13 cellular contexts compared by ENCODE assay signal in genomic region chr4:113476800-113477199, GRCh38.
DNase-seq lines count a peak whose midpoint lies in the region; ATAC-seq and TF ChIP-seq lines count a peak whose summit lies in the region.
"Had no signal": no experiment of that assay in that cellular context is flagged by ENCODE, and none has a peak within 500 bp of the region (broad histone marks: within the 10 kb centered on the region; RNA-seq: fewer than 3 reads in every experiment).

No MANE protein-coding gene starts in this region.

- no peak overlapping the region for H3K23ac ChIP-seq in mesenchymal stem cell (ENCODE audit: low read length in 2 of 2)

- peaks cover 25% of the 10 kb centered on the region for H3K9me3 Mint-ChIP-seq in activated T-helper 1 cell treated with anti-CD3 and anti-CD28 coated beads, Interleukin-12 subunit alpha, Interleukin-12 subunit beta, Interleukin-2, Interleukin-4 antibody, amounts not matched to agents 30 ng/mL and 10 ng/mL and 1 ng/mL, durations not matched to agents 14 hours and 24 hours and 36 hours

- H2BK15ac ChIP-seq in mesenchymal stem cell (ENCODE audit: low read depth, poor library complexity, severe bottlenecking): no peak overlapping the region

- H3K27me3 ChIP-seq in mesenchymal stem cell (ENCODE audit: control insufficient read depth in 1 of 2, insufficient read depth in 1 of 2, low read length in 2 of 2): no peaks in the 10 kb centered on the region
- H3K27me3 ChIP-seq in ascending aorta: no peaks in the 10 kb centered on the region
- H3K27me3 ChIP-seq: BLaER1 treated with 17β-estradiol and CSF1 and Interleukin-3, amounts not matched to agents 10 nM and 100 nM; esophagus muscularis mucosa; neutrophil had no signal

- peak overlapping the region; percentile 49 for H2BK120ac ChIP-seq in mesenchymal stem cell (ENCODE audit: low read depth, low read length)

- H3K4me1 Mint-ChIP-seq in activated T-helper 1 cell treated with anti-CD3 and anti-CD28 coated beads, Interleukin-12 subunit alpha, Interleukin-12 subunit beta, Interleukin-2, Interleukin-4 antibody, amounts not matched to agents 30 ng/mL and 10 ng/mL and 1 ng/mL, durations not matched to agents 14 hours and 24 hours and 36 hours (ENCODE audit: low read depth): peaks cover 26% of the 10 kb centered on the region

- no peak overlapping the region for H3K27ac ChIP-seq in mesenchymal stem cell (ENCODE audit: low read length, poor library complexity, severe bottlenecking)
- no peak overlapping the region for H3K27ac ChIP-seq in ascending aorta
- H3K27ac ChIP-seq: BLaER1 treated with 17β-estradiol and CSF1 and Interleukin-3, amounts not matched to agents 10 nM and 100 nM; esophagus muscularis mucosa; neutrophil had no signal

- H3K14ac ChIP-seq in mesenchymal stem cell (ENCODE audit: low read length in 2 of 2): no peak overlapping the region

- H2BK5ac ChIP-seq in mesenchymal stem cell (ENCODE audit: low read depth, low read length, poor library complexity, severe bottlenecking): no peak overlapping the region

- no peaks in the 10 kb centered on the region for H3K27me3 Mint-ChIP-seq in activated T-helper 1 cell treated with anti-CD3 and anti-CD28 coated beads, Interleukin-12 subunit alpha, Interleukin-12 subunit beta, Interleukin-2, Interleukin-4 antibody, amounts not matched to agents 30 ng/mL and 10 ng/mL and 1 ng/mL, durations not matched to agents 14 hours and 24 hours and 36 hours (ENCODE audit: insufficient read depth)

- H3K4me3 Mint-ChIP-seq in activated T-helper 1 cell treated with anti-CD3 and anti-CD28 coated beads, Interleukin-12 subunit alpha, Interleukin-12 subunit beta, Interleukin-2, Interleukin-4 antibody, amounts not matched to agents 30 ng/mL and 10 ng/mL and 1 ng/mL, durations not matched to agents 14 hours and 24 hours and 36 hours: no peak overlapping the region

- no peak overlapping the region for H3K4me3 ChIP-seq in mesenchymal stem cell (ENCODE audit: insufficient read depth in 1 of 2, low read depth in 1 of 2, low read length in 2 of 2)
- H3K4me3 ChIP-seq in ascending aorta: no peak overlapping the region
- H3K4me3 ChIP-seq: BLaER1 treated with 17β-estradiol and CSF1 and Interleukin-3, amounts not matched to agents 10 nM and 100 nM; esophagus muscularis mucosa had no signal

- WGBS in mesenchymal stem cell: 82% methylated on average over 2 of the region's 2 CpGs

- no peak overlapping the region for H3K4me2 ChIP-seq in mesenchymal stem cell (ENCODE audit: low read length, poor library complexity, severe bottlenecking)

- no peak for TF ChIP-seq CTCF in ascending aorta (IDR thresholded peaks at IDR 0.05)

- peaks cover 32% of the 10 kb centered on the region for H3K36me3 Mint-ChIP-seq in activated T-helper 1 cell treated with anti-CD3 and anti-CD28 coated beads, Interleukin-12 subunit alpha, Interleukin-12 subunit beta, Interleukin-2, Interleukin-4 antibody, amounts not matched to agents 30 ng/mL and 10 ng/mL and 1 ng/mL, durations not matched to agents 14 hours and 24 hours and 36 hours (ENCODE audit: low read depth)

- H2AK5ac ChIP-seq in mesenchymal stem cell (ENCODE audit: low read length, severe bottlenecking): no peak overlapping the region

- H3K9me3 ChIP-seq in mesenchymal stem cell (ENCODE audit: control insufficient read depth, low read length) (peaks cover 22% of the 10 kb centered on the region), ascending aorta (peaks cover 7 to 10% of the 10 kb centered on the region in 2 donors)
- H3K9me3 ChIP-seq: neutrophil had no signal

- H4K8ac ChIP-seq in mesenchymal stem cell (ENCODE audit: low read length): no peak overlapping the region

- H3K9ac ChIP-seq in mesenchymal stem cell (ENCODE audit: low read length): peak overlapping the region; percentile 41
- H3K9ac ChIP-seq: BLaER1 treated with 17β-estradiol and CSF1 and Interleukin-3, amounts not matched to agents 10 nM and 100 nM had no signal

- H3K4me1 ChIP-seq in mesenchymal stem cell (ENCODE audit: control insufficient read depth, insufficient read depth, low read depth, low read length) (no peaks in the 10 kb centered on the region), ascending aorta (peaks cover 5 to 8% of the 10 kb centered on the region in 2 donors)

- peak overlapping the region in 1 of 2 experiments; percentile 44 for H3K18ac ChIP-seq in mesenchymal stem cell (ENCODE audit: low read depth in 1 of 2, low read length in 2 of 2)

- H2AFZ ChIP-seq in mesenchymal stem cell (ENCODE audit: low read depth, low read length): no peak overlapping the region

- H3K36me3 ChIP-seq in mesenchymal stem cell (ENCODE audit: control insufficient read depth in 1 of 2, insufficient read depth in 2 of 2, low read depth in 1 of 2, low read length in 2 of 2) (peaks cover 10 to 59% of the 10 kb centered on the region in 2 experiments), ascending aorta (peaks cover 0 to 12% of the 10 kb centered on the region in 2 donors)
- H3K36me3 ChIP-seq: esophagus muscularis mucosa, neutrophil had no signal

- no peak overlapping the region for H3K4ac ChIP-seq in mesenchymal stem cell (ENCODE audit: low read depth in 1 of 2, low read length in 2 of 2)

- peaks cover 4% of the 10 kb centered on the region for H3K79me1 ChIP-seq in mesenchymal stem cell (replicated peaks; ENCODE audit: low read length, poor library complexity, severe bottlenecking)

- DNase-seq in stimulated activated naive CD4-positive, alpha-beta T cell treated with Interleukin-2 at 50 U/mL for 16 hours (lab: John Stamatoyannopoulos, UW): peak; percentile 21
- DNase-seq in stimulated activated naive CD4-positive, alpha-beta T cell (lab: John Stamatoyannopoulos, UW): no peak
- DNase-seq in activated T-helper 1 cell treated with anti-CD3 and anti-CD28 coated beads, Interleukin-12 subunit alpha, Interleukin-12 subunit beta, Interleukin-2, Interleukin-4 antibody, amounts not matched to agents 30 ng/mL and 10 ng/mL and 1 ng/mL, durations not matched to agents 14 hours and 24 hours and 36 hours (ENCODE audit: low spot score): no peak
- DNase-seq in mesenchymal stem cell: no peak
- DNase-seq in posterior cingulate gyrus: no peak
- no peak for DNase-seq in ascending aorta (ENCODE audit: low spot score in 2 of 2)
- DNase-seq: kidney glomerular epithelial cell, NCI-H1417 had no signal

- ATAC-seq in GM18868 (IDR thresholded peaks at IDR 0.05; ENCODE audit: unreplicated experiment) (no peak), HG03521 (IDR thresholded peaks at IDR 0.05; ENCODE audit: unreplicated experiment) (no peak)

- H2BK12ac ChIP-seq in mesenchymal stem cell (ENCODE audit: low read length in 2 of 2): no peak overlapping the region

- intact Hi-C loops in activated T-helper 1 cell treated with anti-CD3 and anti-CD28 coated beads, Interleukin-12 subunit alpha, Interleukin-12 subunit beta, Interleukin-2, Interleukin-4 antibody, amounts not matched to agents 30 ng/mL and 10 ng/mL and 1 ng/mL, durations not matched to agents 14 hours and 24 hours and 36 hours (cut with micrococcal nuclease): no loop called here
- intact Hi-C loops in posterior cingulate gyrus (cut with DNase I): no loop called here
- intact Hi-C loops in ascending aorta (cut with DNase I): no loop called here

- H4K91ac ChIP-seq in mesenchymal stem cell (ENCODE audit: low read length): peak overlapping the region; percentile 15

- peak overlapping the region; percentile 72 for H3K27ac Mint-ChIP-seq in activated T-helper 1 cell treated with anti-CD3 and anti-CD28 coated beads, Interleukin-12 subunit alpha, Interleukin-12 subunit beta, Interleukin-2, Interleukin-4 antibody, amounts not matched to agents 30 ng/mL and 10 ng/mL and 1 ng/mL, durations not matched to agents 14 hours and 24 hours and 36 hours
